Comparison of ENCODE assay signal across 24 cellular contexts in the genomic region with DNA sequence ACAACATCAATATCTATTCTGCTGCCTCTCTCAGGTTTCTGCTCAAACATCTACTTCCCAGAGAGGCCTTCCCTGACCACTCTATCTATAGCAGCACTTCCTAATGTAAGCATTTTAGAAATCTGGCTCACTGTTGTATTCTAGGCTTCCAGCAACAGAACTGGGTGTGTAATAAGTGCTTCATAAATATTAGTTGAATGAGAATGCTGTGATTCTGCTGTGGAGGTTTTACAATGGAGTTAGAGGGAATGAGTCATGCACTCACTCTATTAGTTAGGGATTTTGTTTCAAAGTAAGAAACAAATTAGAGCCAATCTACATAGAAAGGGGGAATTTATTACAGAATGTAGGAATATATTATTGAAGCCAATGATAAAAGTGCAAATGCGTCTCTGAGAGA. TPM values are rescaled to one million over a fixed set of nuclear protein-coding genes. Genes with fewer than 3 reads are reported as not detected.
"Had no signal": no experiment of that assay in that cellular context is flagged by ENCODE, and none has a peak within 500 bp of the region (broad histone marks: within the 10 kb centered on the region; RNA-seq: fewer than 3 reads in every experiment).

No MANE protein-coding gene starts in this region.

- H3K4me3 ChIP-seq: MG63, PC-9, Peyer's patch, SJCRH30 had no signal

- H3K4me2 ChIP-seq: PC-9 had no signal

- H3K36me3 ChIP-seq: MG63, Peyer's patch, SJCRH30 had no signal

- H3K9me3 ChIP-seq: MG63, Peyer's patch, SJCRH30 had no signal

- H2AFZ ChIP-seq: PC-9 had no signal

- H3K27me3 ChIP-seq: MG63, Peyer's patch, SJCRH30 had no signal

- H3K27ac ChIP-seq: HL-60, PC-9, Peyer's patch, SJCRH30 had no signal

- DNase-seq: KBM-7, MG63, NCI-H1092, NCI-H1105 treated with DMSO at 0.1 percent for 48 hours, NCI-H1417 treated with DMSO at 0.1 percent for 48 hours, NCI-H187, NCI-H2029, NCI-H2081 treated with DMSO at 0.1 percent for 48 hours, NCI-H2171, NCI-H226, NCI-H446, NCI-H510A, NCI-H524 treated with DMSO at 0.1 percent for 48 hours, NCI-H69, NCI-H774, PC-9, Peyer's patch, SHP77 treated with DMSO at 0.1 percent for 48 hours, SJCRH30 had no signal

- ATAC-seq: Right ventricle myocardium inferior, SK-N-SH treated with all-trans-retinoic acid at 6 μM for 48 hours had no signal

- H3K4me1 ChIP-seq: Peyer's patch, SJCRH30 had no signal

RNA-seq across cellular contexts. Expression of a gene that starts 38.6 kb away (rescaled TPM):
- total RNA-seq: LHCN-M2, OCI-LY7, Right ventricle myocardium inferior, SJCRH30 had no signal
